Comparison of ENCODE assay signal across 1 cellular context in genomic region chr12:46959484-46959883, GRCh38.
TF ChIP-seq lines count a peak whose summit lies in the region.

No MANE protein-coding gene starts in this region.

TF ChIP-seq in HCT116, 20 proteins besides CTCF, POLR2A, EP300 and RAD21 (continued from another document):
- TF ChIP-seq POLR2AphosphoS5 (IDR thresholded peaks at IDR 0.05; ENCODE audit: low read depth, low read length) (no peak), SIN3A (IDR thresholded peaks at IDR 0.05; ENCODE audit: low read depth) (no peak), ZFX (IDR thresholded peaks at IDR 0.05) (no peak), SRF (IDR thresholded peaks at IDR 0.05; ENCODE audit: low read depth) (0 out of 2 replicates have a peak, but pooled peaks have one; percentile 46), FOSL1 (IDR thresholded peaks at IDR 0.05; ENCODE audit: low read depth) (peak; percentile 84), JUND (IDR thresholded peaks at IDR 0.05) (peak; percentile 72), ZBTB33 (IDR thresholded peaks at IDR 0.05; ENCODE audit: extremely low read depth, insufficient replicate concordance, low read length) (no peak), ELF1 (IDR thresholded peaks at IDR 0.05; ENCODE audit: borderline replicate concordance, low read depth) (no peak), CEBPB (IDR thresholded peaks at IDR 0.05; ENCODE audit: low read depth) (peak; percentile 89), SP1 (IDR thresholded peaks at IDR 0.05; ENCODE audit: low read depth) (peak; percentile 63), EZH2phosphoT487 (IDR thresholded peaks at IDR 0.05; ENCODE audit: borderline replicate concordance) (no peak), EZH2 (IDR thresholded peaks at IDR 0.05) (no peak), TCF7L2 (IDR thresholded peaks at IDR 0.05; ENCODE audit: borderline replicate concordance, extremely low read depth, insufficient read depth, insufficient read length) (no peak)
- TF ChIP-seq, protein P1, sequence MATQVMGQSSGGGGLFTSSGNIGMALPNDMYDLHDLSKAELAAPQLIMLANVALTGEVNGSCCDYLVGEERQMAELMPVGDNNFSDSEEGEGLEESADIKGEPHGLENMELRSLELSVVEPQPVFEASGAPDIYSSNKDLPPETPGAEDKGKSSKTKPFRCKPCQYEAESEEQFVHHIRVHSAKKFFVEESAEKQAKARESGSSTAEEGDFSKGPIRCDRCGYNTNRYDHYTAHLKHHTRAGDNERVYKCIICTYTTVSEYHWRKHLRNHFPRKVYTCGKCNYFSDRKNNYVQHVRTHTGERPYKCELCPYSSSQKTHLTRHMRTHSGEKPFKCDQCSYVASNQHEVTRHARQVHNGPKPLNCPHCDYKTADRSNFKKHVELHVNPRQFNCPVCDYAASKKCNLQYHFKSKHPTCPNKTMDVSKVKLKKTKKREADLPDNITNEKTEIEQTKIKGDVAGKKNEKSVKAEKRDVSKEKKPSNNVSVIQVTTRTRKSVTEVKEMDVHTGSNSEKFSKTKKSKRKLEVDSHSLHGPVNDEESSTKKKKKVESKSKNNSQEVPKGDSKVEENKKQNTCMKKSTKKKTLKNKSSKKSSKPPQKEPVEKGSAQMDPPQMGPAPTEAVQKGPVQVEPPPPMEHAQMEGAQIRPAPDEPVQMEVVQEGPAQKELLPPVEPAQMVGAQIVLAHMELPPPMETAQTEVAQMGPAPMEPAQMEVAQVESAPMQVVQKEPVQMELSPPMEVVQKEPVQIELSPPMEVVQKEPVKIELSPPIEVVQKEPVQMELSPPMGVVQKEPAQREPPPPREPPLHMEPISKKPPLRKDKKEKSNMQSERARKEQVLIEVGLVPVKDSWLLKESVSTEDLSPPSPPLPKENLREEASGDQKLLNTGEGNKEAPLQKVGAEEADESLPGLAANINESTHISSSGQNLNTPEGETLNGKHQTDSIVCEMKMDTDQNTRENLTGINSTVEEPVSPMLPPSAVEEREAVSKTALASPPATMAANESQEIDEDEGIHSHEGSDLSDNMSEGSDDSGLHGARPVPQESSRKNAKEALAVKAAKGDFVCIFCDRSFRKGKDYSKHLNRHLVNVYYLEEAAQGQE (IDR thresholded peaks at IDR 0.05; ENCODE audit: low read depth) = no peak
TF ChIP-seq in HCT116: peak in this region for 8.
